1 cellular context compared by ENCODE assay signal in genomic region chr2:206158563-206159345, GRCh38.
A peak's percentile ranks its signal among the peaks of the same experiment; 100 is the strongest.
TF ChIP-seq lines count a peak whose summit lies in the region.

No MANE protein-coding gene starts in this region.

TF ChIP-seq in HepG2, 621 proteins besides CTCF, POLR2A, EP300 and RAD21 (continued from another document and continues in another):
- 0 out of 2 replicates have a peak, but pooled peaks have one; percentile 66 for TF ChIP-seq ZNF512 (CRISPR knock-in tag; IDR thresholded peaks at IDR 0.05)
- no peak for TF ChIP-seq TBP (CRISPR knock-in tag; IDR thresholded peaks at IDR 0.05)
- TF ChIP-seq MTF2 (CRISPR knock-in tag; IDR thresholded peaks at IDR 0.05; ENCODE audit: borderline replicate concordance), result peak; percentile 68; the same call in 1 of the 2 replicates
- TF ChIP-seq ZNF484 (CRISPR knock-in tag; IDR thresholded peaks at IDR 0.05; ENCODE audit: borderline replicate concordance, low read depth), result no peak
- no peak for TF ChIP-seq NAIF1 (CRISPR knock-in tag; IDR thresholded peaks at IDR 0.05; ENCODE audit: borderline replicate concordance)
- TF ChIP-seq ZNF784 (CRISPR knock-in tag; IDR thresholded peaks at IDR 0.05; ENCODE audit: borderline replicate concordance), result no peak; the same call in none of the 2 replicates
- TF ChIP-seq SETDB1 (CRISPR knock-in tag; IDR thresholded peaks at IDR 0.05; ENCODE audit: borderline replicate concordance), result no peak
- TF ChIP-seq NR3C1 (CRISPR knock-in tag; IDR thresholded peaks at IDR 0.05), result no peak
- TF ChIP-seq SNRNP70 (IDR thresholded peaks at IDR 0.05; ENCODE audit: low read depth, low read length), result no peak
- no peak for TF ChIP-seq PHF20 (CRISPR knock-in tag; IDR thresholded peaks at IDR 0.05)
- TF ChIP-seq NFYB (CRISPR knock-in tag; IDR thresholded peaks at IDR 0.05), result no peak
- TF ChIP-seq SMAD9 (CRISPR knock-in tag; IDR thresholded peaks at IDR 0.05), result no peak
- TF ChIP-seq ZNF597 (CRISPR knock-in tag; IDR thresholded peaks at IDR 0.05), result no peak
- TF ChIP-seq ZNF713 (CRISPR knock-in tag; IDR thresholded peaks at IDR 0.05), result no peak; the same call in 1 of the 2 replicates
- no peak for TF ChIP-seq ZBTB42 (CRISPR knock-in tag; IDR thresholded peaks at IDR 0.05)
- TF ChIP-seq ZSCAN5A (CRISPR knock-in tag; IDR thresholded peaks at IDR 0.05; ENCODE audit: borderline replicate concordance), result 0 out of 2 replicates have a peak, but pooled peaks have one; percentile 66
- no peak for TF ChIP-seq NFRKB (IDR thresholded peaks at IDR 0.05)
- peak; percentile 5; the same call in 1 of the 2 replicates for TF ChIP-seq NFIC (IDR thresholded peaks at IDR 0.05; ENCODE audit: low read length)
- no peak for TF ChIP-seq ZNF607 (CRISPR knock-in tag; IDR thresholded peaks at IDR 0.05; ENCODE audit: borderline replicate concordance)
- no peak for TF ChIP-seq ZNF251 (CRISPR knock-in tag; IDR thresholded peaks at IDR 0.05)
- 0 out of 2 replicates have a peak, but pooled peaks have one; percentile 3 for TF ChIP-seq ARID3A (IDR thresholded peaks at IDR 0.05; ENCODE audit: low read depth, low read length)
- peak; percentile 84; the same call in 1 of the 2 replicates for TF ChIP-seq GTF3A (CRISPR knock-in tag; conservative IDR thresholded peaks at IDR 0.05)
- no peak for TF ChIP-seq DDIT3 (CRISPR knock-in tag; IDR thresholded peaks at IDR 0.05)
- TF ChIP-seq ZBTB4 (CRISPR knock-in tag; IDR thresholded peaks at IDR 0.05; ENCODE audit: borderline replicate concordance), result no peak
- TF ChIP-seq ZBTB46 (CRISPR knock-in tag; IDR thresholded peaks at IDR 0.05; ENCODE audit: borderline replicate concordance), result no peak
- TF ChIP-seq ZNF569 (CRISPR knock-in tag; IDR thresholded peaks at IDR 0.05; ENCODE audit: borderline replicate concordance), result no peak
- no peak for TF ChIP-seq ZBED4 (CRISPR knock-in tag; IDR thresholded peaks at IDR 0.05; ENCODE audit: borderline replicate concordance)
- TF ChIP-seq ZNF367 (CRISPR knock-in tag; IDR thresholded peaks at IDR 0.05; ENCODE audit: borderline replicate concordance), result 0 out of 2 replicates have a peak, but pooled peaks have one; percentile 26
- no peak for TF ChIP-seq HOXA9 (CRISPR knock-in tag; IDR thresholded peaks at IDR 0.05; ENCODE audit: borderline replicate concordance)
- peak; percentile 53; the same call in 1 of the 2 replicates for TF ChIP-seq TIGD3 (CRISPR knock-in tag; IDR thresholded peaks at IDR 0.05; ENCODE audit: borderline replicate concordance)
- no peak for TF ChIP-seq NONO (IDR thresholded peaks at IDR 0.05)
- no peak for TF ChIP-seq NONO (CRISPR knock-in tag; conservative IDR thresholded peaks at IDR 0.05)
- TF ChIP-seq ZFP90 (CRISPR knock-in tag; IDR thresholded peaks at IDR 0.05; ENCODE audit: borderline replicate concordance), result 0 out of 2 replicates have a peak, but pooled peaks have one; percentile 53
- TF ChIP-seq ZNF891 (CRISPR knock-in tag; IDR thresholded peaks at IDR 0.05), result peak; percentile 71; the same call in 1 of the 2 replicates
- no peak for TF ChIP-seq MAF1 (CRISPR knock-in tag; IDR thresholded peaks at IDR 0.05; ENCODE audit: borderline replicate concordance)
- no peak for TF ChIP-seq RCOR2 (CRISPR knock-in tag; IDR thresholded peaks at IDR 0.05)
